ENCODE assay signal across 15 cellular contexts in genomic region chr13:61664821-61665705, GRCh38.
DNase-seq lines count a peak whose midpoint lies in the region; ATAC-seq, FAIRE-seq and TF ChIP-seq lines count a peak whose summit lies in the region.
"Had no signal": no experiment of that assay in that cellular context is flagged by ENCODE, and none has a peak within 500 bp of the region (broad histone marks: within the 10 kb centered on the region; RNA-seq: fewer than 3 reads in every experiment).

No MANE protein-coding gene starts in this region.

- no peak for FAIRE-seq in astrocyte (lab: Jason Lieb, UNC)

- peaks cover 5% of the 10 kb centered on the region for H3K4me1 Mint-ChIP-seq in astrocyte (ENCODE audit: low read depth, unreplicated experiment)
- H3K4me1 Mint-ChIP-seq: brain, natural killer cell had no signal

- no peaks in the 10 kb centered on the region for H3K9me3 Mint-ChIP-seq in astrocyte (ENCODE audit: unreplicated experiment)
- H3K9me3 Mint-ChIP-seq: brain had no signal

- H3K36me3 Mint-ChIP-seq in astrocyte (ENCODE audit: low read depth, unreplicated experiment), result no peaks in the 10 kb centered on the region
- H3K36me3 Mint-ChIP-seq: brain, natural killer cell had no signal

- TF ChIP-seq CTCF in 22Rv1 (IDR thresholded peaks at IDR 0.05) (no peak), astrocyte (IDR thresholded peaks at IDR 0.05; ENCODE audit: insufficient read depth, low read depth, low read length) (no peak), left lung (IDR thresholded peaks at IDR 0.05) (no peak)

- no peak overlapping the region for H2AFZ ChIP-seq in astrocyte (ENCODE audit: low read depth, low read length)

- no peak overlapping the region for H3K4me3 Mint-ChIP-seq in astrocyte (ENCODE audit: unreplicated experiment)
- H3K4me3 Mint-ChIP-seq: brain, natural killer cell had no signal

- no peak overlapping the region for H3K9ac ChIP-seq in astrocyte (ENCODE audit: low read length)

- H3K36me3 ChIP-seq in astrocyte (ENCODE audit: insufficient read depth, low read length) (no peaks in the 10 kb centered on the region), left lung (no peaks in the 10 kb centered on the region)
- H3K36me3 ChIP-seq: vagina had no signal

- H3K27ac ChIP-seq in 22Rv1 (0 out of 2 replicates have a peak overlapping the region, but pooled peaks have one; percentile 33), astrocyte (ENCODE audit: low read depth, low read length) (no peak overlapping the region), left lung (no peak overlapping the region)
- H3K27ac ChIP-seq: vagina had no signal

- H3K4me2 ChIP-seq in astrocyte (ENCODE audit: low read length), result no peak overlapping the region

- no peaks in the 10 kb centered on the region for H3K79me2 ChIP-seq in astrocyte (ENCODE audit: insufficient read depth, low read length)

- peak; percentile 70 for ATAC-seq in left lung
- no peak for ATAC-seq in GM18519 (IDR thresholded peaks at IDR 0.05; ENCODE audit: low FRiP score, unreplicated experiment)
- ATAC-seq: natural killer cell had no signal

- H3K9me3 ChIP-seq in astrocyte (ENCODE audit: insufficient read depth, low read depth, low read length) (no peaks in the 10 kb centered on the region), left lung (peaks cover 0 to 5% of the 10 kb centered on the region in 2 donors)
- H3K9me3 ChIP-seq: vagina had no signal

- H3K27me3 Mint-ChIP-seq in astrocyte (ENCODE audit: low read depth, unreplicated experiment), result peaks cover 2% of the 10 kb centered on the region
- H3K27me3 Mint-ChIP-seq: brain had no signal

- DNase-seq in NCI-H1092 (lab: John Stamatoyannopoulos, UW) (peak; percentile 2), astrocyte (ENCODE audit: low read depth) (peak; percentile 43), left lung (no peak), NOMO-1 treated with DMSO at 0.1 percent for 48 hours (lab: John Stamatoyannopoulos, UW; ENCODE audit: unreplicated experiment) (no peak), dedifferentiated amniotic fluid mesenchymal stem cell (ENCODE audit: extremely low spot score) (no peak)
- no peak for DNase-seq in activated CD4-positive, alpha-beta T cell treated with anti-CD3 and anti-CD28 coated beads for 1 hour
- DNase-seq: activated effector memory CD4-positive, alpha-beta T cell treated with Interleukin-2 at 50 U/mL for 16 hours; DMS 273 treated with DMSO at 0.1 percent for 48 hours; natural killer cell; NCI-H187 treated with DMSO at 0.1 percent for 48 hours; stimulated activated CD4-positive, alpha-beta T cell treated with anti-CD3 and anti-CD28 coated beads, Interleukin-15, amount 100 ng/mL, for 24 hours had no signal

- intact Hi-C loops in left lung (cut with DNase I), result no loop called here

- no peak overlapping the region for H3K4me3 ChIP-seq in astrocyte (ENCODE audit: insufficient read depth, low read depth, low read length)
- no peak overlapping the region for H3K4me3 ChIP-seq in left lung
- H3K4me3 ChIP-seq: vagina had no signal

- no peaks in the 10 kb centered on the region for H3K4me1 ChIP-seq in astrocyte (ENCODE audit: insufficient read depth, low read length)
- no peaks in the 10 kb centered on the region for H3K4me1 ChIP-seq in left lung
- H3K4me1 ChIP-seq: vagina had no signal

- no peak overlapping the region for H3K27ac Mint-ChIP-seq in astrocyte (ENCODE audit: unreplicated experiment)
- H3K27ac Mint-ChIP-seq: natural killer cell had no signal

- H3K27me3 ChIP-seq in astrocyte (ENCODE audit: insufficient read depth, low read length) (peaks cover 11% of the 10 kb centered on the region), left lung (no peaks in the 10 kb centered on the region)
- H3K27me3 ChIP-seq: vagina had no signal

- H4K20me1 ChIP-seq in astrocyte (ENCODE audit: insufficient read depth, low read length), result no peaks in the 10 kb centered on the region

Comparison
In these comparisons a context has a peak if more than half of its experiments do, and no peak if none do; other contexts are left out.
1. DNase-seq: peak in NCI-H1092 (single experiment) and astrocyte (single experiment); none in left lung (0 of 2), activated CD4-positive, alpha-beta T cell treated with anti-CD3 and anti-CD28 coated beads for 1 hour (single experiment), NOMO-1 treated with DMSO at 0.1 percent for 48 hours (single experiment) and dedifferentiated amniotic fluid mesenchymal stem cell (single experiment).